Comparison of ENCODE assay signal across 18 cellular contexts in genomic region chr9:119268985-119269384, GRCh38.
"Had no signal": no experiment of that assay in that cellular context is flagged by ENCODE, and none has a peak within 500 bp of the region (broad histone marks: within the 10 kb centered on the region; RNA-seq: fewer than 3 reads in every experiment).

No MANE protein-coding gene starts in this region.

- H3K4me3 ChIP-seq: coronary artery, esophagus squamous epithelium, tibial artery, uterus had no signal

- DNase-seq: activated B cell treated with CpG ODN at 0.5 μM for 24 hours; activated CD4-positive, alpha-beta T cell treated with anti-CD3 and anti-CD28 coated beads for 48 hours; activated CD8-positive, alpha-beta T cell treated with anti-CD3 and anti-CD28 coated beads for 36 hours; activated naive CD4-positive, alpha-beta T cell treated with Interleukin-2 at 50 U/mL for 16 hours; activated T-cell treated with anti-CD3 and anti-CD28 coated beads, Interleukin-2, amount 50 U/mL, for 24 hours; brain microvascular endothelial cell; central memory CD4-positive, alpha-beta T cell; esophagus squamous epithelium; occipital lobe; posterior cingulate gyrus; retina; stimulated activated CD4-positive, alpha-beta T cell treated with anti-CD3 and anti-CD28 coated beads, Interleukin-12 subunit alpha, Interleukin-12 subunit beta, amount 100 ng/mL, for 4 hours; stimulated activated CD4-positive, alpha-beta T cell treated with anti-CD3 and anti-CD28 coated beads, Interleukin-1b, Interleukin-23, amount 100 ng/mL, for 48 hours; stimulated activated naive CD4-positive, alpha-beta T cell treated with Interleukin-2 at 50 U/mL for 16 hours; substantia nigra; tibial artery; uterus had no signal
